In genomic region chr2:18612133-18612532, GRCh38 we compare ENCODE assay signal across 6 cellular contexts. TPM values are rescaled to one million over a fixed set of nuclear protein-coding genes. Genes with fewer than 3 reads are reported as not detected.
"Had no signal": no experiment of that assay in that cellular context is flagged by ENCODE, and none has a peak within 500 bp of the region (broad histone marks: within the 10 kb centered on the region; RNA-seq: fewer than 3 reads in every experiment).

No MANE protein-coding gene starts in this region.

- H3K27me3 Mint-ChIP-seq: IgD-negative memory B cell had no signal

- H2AFZ ChIP-seq: GM23248 had no signal

- H3K4me3 Mint-ChIP-seq: H9, IgD-negative memory B cell had no signal

- H3K4me1 Mint-ChIP-seq: H9, IgD-negative memory B cell had no signal

- H3K27ac Mint-ChIP-seq: H9, IgD-negative memory B cell had no signal

- DNase-seq: GM23248, H9, HCEC 1CT had no signal

- H3K27ac ChIP-seq: GM23248 had no signal

- H3K4me3 ChIP-seq: GM23248 had no signal

- H3K36me3 Mint-ChIP-seq: IgD-negative memory B cell had no signal

- H3K9me3 Mint-ChIP-seq: H9 had no signal

RNA-seq across cellular contexts. Expression of gene NT5C1B, which starts 22.8 kb away (rescaled TPM):
- total RNA-seq: GM23248, H1, H9, HT-29 had no signal
- polyA plus RNA-seq: H1 had no signal
